ENCODE assay signal across 8 cellular contexts in the genomic region with DNA sequence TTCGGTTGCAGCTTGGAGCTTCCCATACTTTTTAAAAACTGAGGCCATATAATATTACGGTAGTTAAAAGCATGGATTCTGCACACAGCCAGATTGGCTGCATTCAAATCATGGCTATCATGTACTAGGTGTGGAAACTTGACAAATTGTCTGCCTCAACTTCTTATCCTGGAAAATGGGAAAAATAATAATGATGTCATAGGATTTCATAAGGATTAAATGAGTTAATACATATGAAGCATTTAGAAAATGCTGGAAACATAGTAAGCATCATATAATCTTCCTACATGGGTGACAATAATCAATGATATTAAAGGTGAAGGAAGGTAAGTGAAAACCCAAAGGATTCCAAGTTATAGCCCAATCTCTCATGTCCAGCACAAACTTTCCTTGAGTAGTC.
"Had no signal": no experiment of that assay in that cellular context is flagged by ENCODE, and none has a peak within 500 bp of the region (broad histone marks: within the 10 kb centered on the region; RNA-seq: fewer than 3 reads in every experiment).

No MANE protein-coding gene starts in this region.

- ATAC-seq: GM12878 had no signal

- DNase-seq: GDM1, GF-D8 had no signal

- FAIRE-seq: G401.6, GM12878, GM12891, GM12892, GM18507, GM19239 had no signal

- H3K4me3 ChIP-seq: GM12878 had no signal
